In the genomic region with DNA sequence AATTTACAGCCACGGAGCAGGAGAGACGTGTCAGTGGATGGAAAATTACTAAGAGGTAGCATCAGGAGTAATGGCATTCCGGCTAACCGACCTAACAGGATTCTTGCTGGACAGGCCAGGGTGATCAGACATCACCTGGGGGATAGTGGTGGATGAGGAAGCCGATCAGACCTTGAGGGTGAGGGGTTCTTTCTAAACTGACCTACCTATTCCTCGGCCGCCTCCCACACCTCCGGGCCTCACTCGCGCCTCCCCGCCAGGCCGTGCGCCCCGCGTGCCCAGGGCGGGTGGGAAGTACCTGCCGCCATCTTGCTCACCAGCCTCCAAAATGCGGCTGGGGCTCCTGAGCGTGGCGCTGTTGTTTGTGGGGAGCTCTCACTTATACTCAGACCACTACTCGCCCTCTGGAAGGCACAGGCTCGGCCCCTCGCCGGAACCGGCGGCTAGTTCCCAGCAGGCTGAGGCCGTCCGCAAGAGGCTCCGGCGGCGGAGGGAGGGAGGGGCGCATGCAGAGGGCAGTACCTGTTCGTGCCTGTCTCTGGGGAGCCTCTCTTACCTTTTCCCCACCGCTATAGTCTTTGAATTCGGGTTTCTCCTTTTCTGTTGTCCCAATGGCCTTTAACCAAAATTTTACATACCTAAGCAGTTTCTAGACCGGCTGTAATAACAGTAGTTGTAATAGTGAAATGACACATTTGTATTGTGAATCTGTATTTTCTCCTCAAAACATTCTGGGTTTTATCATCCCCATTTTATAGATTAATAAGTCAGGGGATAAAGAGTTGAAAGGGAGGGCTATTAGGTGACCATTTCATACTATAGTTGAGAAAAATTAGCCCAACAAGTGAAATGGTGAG, we compare ENCODE assay signal across 1 cellular context.
TF ChIP-seq lines count a peak whose summit lies in the region.

A gene with protein sequence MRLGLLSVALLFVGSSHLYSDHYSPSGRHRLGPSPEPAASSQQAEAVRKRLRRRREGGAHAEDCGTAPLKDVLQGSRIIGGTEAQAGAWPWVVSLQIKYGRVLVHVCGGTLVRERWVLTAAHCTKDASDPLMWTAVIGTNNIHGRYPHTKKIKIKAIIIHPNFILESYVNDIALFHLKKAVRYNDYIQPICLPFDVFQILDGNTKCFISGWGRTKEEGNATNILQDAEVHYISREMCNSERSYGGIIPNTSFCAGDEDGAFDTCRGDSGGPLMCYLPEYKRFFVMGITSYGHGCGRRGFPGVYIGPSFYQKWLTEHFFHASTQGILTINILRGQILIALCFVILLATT (plus strand): TSS at position 290 of the 857 bp plus-strand sequence. CDS start 39 bp downstream, at position 329.

TF ChIP-seq in SK-N-SH, 30 proteins besides CTCF, POLR2A, EP300 and RAD21 (continued from another document):
- TF ChIP-seq, protein P1, sequence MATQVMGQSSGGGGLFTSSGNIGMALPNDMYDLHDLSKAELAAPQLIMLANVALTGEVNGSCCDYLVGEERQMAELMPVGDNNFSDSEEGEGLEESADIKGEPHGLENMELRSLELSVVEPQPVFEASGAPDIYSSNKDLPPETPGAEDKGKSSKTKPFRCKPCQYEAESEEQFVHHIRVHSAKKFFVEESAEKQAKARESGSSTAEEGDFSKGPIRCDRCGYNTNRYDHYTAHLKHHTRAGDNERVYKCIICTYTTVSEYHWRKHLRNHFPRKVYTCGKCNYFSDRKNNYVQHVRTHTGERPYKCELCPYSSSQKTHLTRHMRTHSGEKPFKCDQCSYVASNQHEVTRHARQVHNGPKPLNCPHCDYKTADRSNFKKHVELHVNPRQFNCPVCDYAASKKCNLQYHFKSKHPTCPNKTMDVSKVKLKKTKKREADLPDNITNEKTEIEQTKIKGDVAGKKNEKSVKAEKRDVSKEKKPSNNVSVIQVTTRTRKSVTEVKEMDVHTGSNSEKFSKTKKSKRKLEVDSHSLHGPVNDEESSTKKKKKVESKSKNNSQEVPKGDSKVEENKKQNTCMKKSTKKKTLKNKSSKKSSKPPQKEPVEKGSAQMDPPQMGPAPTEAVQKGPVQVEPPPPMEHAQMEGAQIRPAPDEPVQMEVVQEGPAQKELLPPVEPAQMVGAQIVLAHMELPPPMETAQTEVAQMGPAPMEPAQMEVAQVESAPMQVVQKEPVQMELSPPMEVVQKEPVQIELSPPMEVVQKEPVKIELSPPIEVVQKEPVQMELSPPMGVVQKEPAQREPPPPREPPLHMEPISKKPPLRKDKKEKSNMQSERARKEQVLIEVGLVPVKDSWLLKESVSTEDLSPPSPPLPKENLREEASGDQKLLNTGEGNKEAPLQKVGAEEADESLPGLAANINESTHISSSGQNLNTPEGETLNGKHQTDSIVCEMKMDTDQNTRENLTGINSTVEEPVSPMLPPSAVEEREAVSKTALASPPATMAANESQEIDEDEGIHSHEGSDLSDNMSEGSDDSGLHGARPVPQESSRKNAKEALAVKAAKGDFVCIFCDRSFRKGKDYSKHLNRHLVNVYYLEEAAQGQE (IDR thresholded peaks at IDR 0.05; ENCODE audit: low read depth, low read length), result no peak
- no peak for TF ChIP-seq TCF12 (IDR thresholded peaks at IDR 0.05)
- no peak for TF ChIP-seq MAX (IDR thresholded peaks at IDR 0.05; ENCODE audit: low read depth)
